ENCODE assay signal across 20 cellular contexts in genomic region chr6:37359034-37359433, GRCh38. TPM values are rescaled to one million over a fixed set of nuclear protein-coding genes. Genes with fewer than 3 reads are reported as not detected.
DNase-seq lines count a peak whose midpoint lies in the region; ATAC-seq, FAIRE-seq and TF ChIP-seq lines count a peak whose summit lies in the region.
"Had no signal": no experiment of that assay in that cellular context is flagged by ENCODE, and none has a peak within 500 bp of the region (broad histone marks: within the 10 kb centered on the region; RNA-seq: fewer than 3 reads in every experiment).

No MANE protein-coding gene starts in this region.

- DNase-seq in right lobe of liver (no peak), HepG2 (ENCODE audit: low spot score) (no peak), dermis blood vessel endothelial cell (peak; percentile 21), lung microvascular endothelial cell (ENCODE audit: low read depth in 2 of 2) (peak; percentile 17 to 87), thyroid gland (no peak), NCI-H1105 (lab: John Stamatoyannopoulos, UW) (no peak), kidney (no peak), NOMO-1 treated with dmso at 0.1 percent for 144 hours (lab: John Stamatoyannopoulos, UW; ENCODE audit: unreplicated experiment) (no peak)
- DNase-seq: AML-193; Caco-2; CD4-positive, alpha-beta T cell; GDM1; GOT3; H7 had no signal

- no peak overlapping the region for H3K27ac ChIP-seq in right lobe of liver
- H3K27ac ChIP-seq in HepG2 (ENCODE audit: extremely low read length, insufficient read depth, low read length): no peak overlapping the region
- no peak overlapping the region for H3K27ac ChIP-seq in thyroid gland
- no peak overlapping the region for H3K27ac ChIP-seq in kidney (ENCODE audit: low read depth in 2 of 2, low read length in 2 of 2)
- H3K27ac ChIP-seq: 22Rv1, A549, C4-2B had no signal

- CTCF ChIA-PET in HepG2 (lab: Yijun Ruan, JAX; ENCODE audit: low intra/inter-chr PET ratio, low total read pairs): no interaction called here

- H2AFZ ChIP-seq in HepG2 (ENCODE audit: low read length): no peak overlapping the region

- in situ Hi-C loops in HepG2 (cut with HindIII; ENCODE audit: extremely low pct_ligation_motif_present, low pct_unique_long_range_greater_than_20kb): no loop called here

- H3K4me3 ChIP-seq in right lobe of liver: no peak overlapping the region
- H3K4me3 ChIP-seq in HepG2 (replicated peaks in 1 of 3; ENCODE audit: insufficient read depth in 1 of 3, low read depth in 2 of 3, low read length in 3 of 3): no peak overlapping the region
- no peak overlapping the region for H3K4me3 ChIP-seq in thyroid gland (replicated peaks in 1 of 3)
- no peak overlapping the region for H3K4me3 ChIP-seq in kidney (ENCODE audit: low read length in 2 of 2)
- H3K4me3 ChIP-seq: A549 had no signal

- no peak for TF ChIP-seq RAD21 in HepG2 (CRISPR knock-in tag; IDR thresholded peaks at IDR 0.05)

- peaks cover 38% of the 10 kb centered on the region for H3K79me2 ChIP-seq in HepG2 (ENCODE audit: insufficient read depth, low read length)

- no TSS peak for BruUV-seq in HepG2 (replicated peaks; lab: Mats Ljungman, UMichigan)

- H3K9ac ChIP-seq in HepG2 (ENCODE audit: insufficient read depth, low read depth, low read length): no peak overlapping the region
- no peak overlapping the region for H3K9ac ChIP-seq in kidney (ENCODE audit: low read length in 2 of 2)

- no peak overlapping the region for H3K4me2 ChIP-seq in HepG2 (ENCODE audit: low read depth, low read length)
- H3K4me2 ChIP-seq: A549 had no signal

- H3K9me3 ChIP-seq in right lobe of liver (no peaks in the 10 kb centered on the region), HepG2 (ENCODE audit: low read length) (no peaks in the 10 kb centered on the region), thyroid gland (no peaks in the 10 kb centered on the region), kidney (ENCODE audit: control insufficient read depth in 1 of 2, low read length in 2 of 2) (no peaks in the 10 kb centered on the region)
- H3K9me3 ChIP-seq: A549, Caco-2 had no signal

- peak in 3 of 4 donors; percentile 28 to 55 (median 37) for ATAC-seq in right lobe of liver
- no peak for ATAC-seq in HepG2
- ATAC-seq: A549, HCT116 had no signal

- no peak for TF ChIP-seq EP300 in HepG2 (IDR thresholded peaks at IDR 0.05; ENCODE audit: low read depth in 2 of 2, low read length in 2 of 2)
- TF ChIP-seq EP300 in HepG2 (CRISPR knock-in tag; IDR thresholded peaks at IDR 0.05; ENCODE audit: borderline replicate concordance): no peak

- H3K36me3 ChIP-seq in right lobe of liver (peaks cover 0 to 24% (median 0%) of the 10 kb centered on the region in 4 donors), HepG2 (replicated peaks in 1 of 2; ENCODE audit: control insufficient read depth in 1 of 2, insufficient read depth in 2 of 2, low read length in 2 of 2) (peaks cover 13 to 35% of the 10 kb centered on the region in 2 experiments), thyroid gland (peaks cover 0 to 5% of the 10 kb centered on the region in 2 donors), kidney (ENCODE audit: control insufficient read depth in 1 of 2, insufficient read depth in 2 of 2, low read length in 2 of 2) (peaks cover 0 to 8% of the 10 kb centered on the region in 2 donors)

- H4K20me1 ChIP-seq in HepG2 (ENCODE audit: insufficient read depth, low read length): peaks cover 4% of the 10 kb centered on the region; the same call in 1 of the 2 replicates

- WGBS in right lobe of liver (ENCODE audit: insufficient coverage, low coverage, low lambda C conversion rate, missing lambda C conversion rate): 55% methylated on average over 2 of the region's 3 CpGs
- 86% methylated on average over 3 of the region's 3 CpGs for WGBS in HepG2 (ENCODE audit: low lambda C conversion rate)
- WGBS in thyroid gland, 2 donors: 88% methylated on average over 3 of the region's 3 CpGs

- POLR2A ChIA-PET in HepG2 (lab: Yijun Ruan, JAX): no interaction called here

- no peak for FAIRE-seq in HepG2 (lab: Jason Lieb, UNC)
- FAIRE-seq in kidney (lab: Jason Lieb, UNC): no peak
- FAIRE-seq: A549, D721Med, HTR-8/SVneo had no signal

- TF ChIP-seq CTCF in right lobe of liver (IDR thresholded peaks at IDR 0.05) (no peak), HepG2 (CRISPR knock-in tag; IDR thresholded peaks at IDR 0.05) (no peak), thyroid gland (IDR thresholded peaks at IDR 0.05) (no peak), kidney (IDR thresholded peaks at IDR 0.05; ENCODE audit: borderline replicate concordance, extremely low read depth, insufficient read depth) (no peak)

- no peak for TF ChIP-seq POLR2A in right lobe of liver (IDR thresholded peaks at IDR 0.05)
- TF ChIP-seq POLR2A in HepG2 (IDR thresholded peaks at IDR 0.05; ENCODE audit: insufficient read depth in 1 of 2, low read depth in 2 of 2, low read length in 2 of 2): no peak
- TF ChIP-seq POLR2A in thyroid gland (IDR thresholded peaks at IDR 0.05): no peak

- H3K4me1 ChIP-seq in right lobe of liver: peaks cover 0 to 7% (median 0%) of the 10 kb centered on the region in 4 donors
- H3K4me1 ChIP-seq in HepG2 (ENCODE audit: insufficient read depth, low read length): peaks cover 41% of the 10 kb centered on the region
- peaks cover 0 to 8% of the 10 kb centered on the region in 2 donors for H3K4me1 ChIP-seq in thyroid gland
- peaks cover 7 to 9% of the 10 kb centered on the region in 2 donors for H3K4me1 ChIP-seq in kidney (ENCODE audit: control insufficient read depth in 1 of 2, insufficient read depth in 1 of 2, low read depth in 1 of 2, low read length in 2 of 2)
- H3K4me1 ChIP-seq: A549 had no signal

- intact Hi-C loops in right lobe of liver (cut with DNase I): no loop called here
- intact Hi-C loops in HepG2 (cut with micrococcal nuclease; ENCODE audit: unreplicated experiment): no loop called here
- intact Hi-C loops in thyroid gland (cut with DNase I): no loop called here
- intact Hi-C loops in kidney (cut with DNase I): no loop called here

- no peaks in the 10 kb centered on the region for H3K27me3 ChIP-seq in right lobe of liver
- H3K27me3 ChIP-seq in HepG2 (ENCODE audit: control insufficient read depth in 1 of 2, insufficient read depth in 2 of 2, low read length in 2 of 2): no peaks in the 10 kb centered on the region
- H3K27me3 ChIP-seq in thyroid gland: no peaks in the 10 kb centered on the region

TF ChIP-seq in HepG2, 621 proteins besides CTCF, POLR2A, EP300 and RAD21 (continues in another document):
- TF ChIP-seq KDM5A (IDR thresholded peaks at IDR 0.05; ENCODE audit: borderline replicate concordance, low read length) (no peak), ZNF891 (CRISPR knock-in tag; IDR thresholded peaks at IDR 0.05) (no peak)

RNA-seq across cellular contexts. Expression of gene RNF8, which starts 5.3 kb away (rescaled TPM):
- total RNA-seq in right lobe of liver (1 to 10 TPM; 4.3 to 7.1 (median 6.1) TPM), HepG2 (2016; rRNA removed; fragmentation: Illumina TruSeq; extraction: Trizol) (47.6 and 65.7 TPM in 2 replicates), dermis blood vessel endothelial cell (30.8 and 48.1 TPM in 2 replicates), lung microvascular endothelial cell (20.8 and 22.0 TPM in 2 replicates), thyroid gland (10 to 100 TPM in 3 of 4 donors, 1 to 10 TPM in 1; 8.0 to 18.4 (median 16.0) TPM), kidney (18.4 TPM)
- 16.8 and 18.5 TPM in 2 replicates for total RNA-seq in HepG2 (2016; cell fraction: cytosol; rRNA removed; fragmentation: Illumina TruSeq; extraction: Trizol; ENCODE audit: low read depth)
- 50.2 and 62.5 TPM in 2 replicates for total RNA-seq in HepG2 (2016; cell fraction: insoluble cytoplasmic fraction; rRNA removed; fragmentation: Illumina TruSeq; extraction: Trizol)
- total RNA-seq in HepG2 (2016; cell fraction: membrane; rRNA removed; fragmentation: Illumina TruSeq; extraction: Trizol): 49.0 and 52.6 TPM in 2 replicates
- 23.5 and 26.1 TPM in 2 replicates for total RNA-seq in HepG2 (2016; cell fraction: nucleus; rRNA removed; fragmentation: Illumina TruSeq; extraction: Trizol)
- polyA plus RNA-seq in HepG2 (2011; rRNA removed) (18.1 and 21.8 TPM in 2 replicates), kidney (ENCODE audit: insufficient read depth, low read depth, low replicate concordance) (18.5 TPM)
- 14.6 and 17.3 TPM in 2 replicates for polyA plus RNA-seq in HepG2 (2011; cell fraction: cytosol; rRNA removed)
- 9.4 and 14.3 TPM in 2 replicates for polyA plus RNA-seq in HepG2 (2011; cell fraction: nucleus; rRNA removed)
- 24.3 and 28.0 TPM in 2 replicates for polyA plus RNA-seq in HepG2 (2012)
- 17.6 and 20.1 TPM in 2 replicates for polyA plus RNA-seq in HepG2 (2016; cell fraction: cytosol; fragmentation: Illumina TruSeq; extraction: Trizol; ENCODE audit: low read depth)
- polyA plus RNA-seq in HepG2 (2016; cell fraction: insoluble cytoplasmic fraction; fragmentation: Illumina TruSeq; extraction: Trizol; ENCODE audit: low read depth): 63.7 and 63.8 TPM in 2 replicates
- polyA plus RNA-seq in HepG2 (2016; cell fraction: membrane; fragmentation: Illumina TruSeq; extraction: Trizol; ENCODE audit: low read depth): 35.4 and 37.9 TPM in 2 replicates
- polyA plus RNA-seq in HepG2 (2016; cell fraction: nucleus; fragmentation: Illumina TruSeq; extraction: Trizol; ENCODE audit: insufficient read depth, low read depth): 31.4 and 32.1 TPM in 2 replicates
- 3.9 and 9.7 TPM in 2 replicates for polyA minus RNA-seq in HepG2 (2011; rRNA and poly(A)+ RNA removed; ENCODE audit: low replicate concordance)
- 11.1 and 11.7 TPM in 2 replicates for polyA minus RNA-seq in HepG2 (2011; cell fraction: cytosol; rRNA and poly(A)+ RNA removed)
- polyA minus RNA-seq in HepG2 (2011; cell fraction: nucleus; rRNA and poly(A)+ RNA removed): 15.8 and 22.9 TPM in 2 replicates

Comparison
In these comparisons a context has a peak if more than half of its experiments do, and no peak if none do; other contexts are left out.
1. DNase-seq: peak in dermis blood vessel endothelial cell (single experiment) and lung microvascular endothelial cell (2 of 2); none in right lobe of liver (0 of 3), HepG2 (single experiment), thyroid gland (0 of 2), NCI-H1105 (single experiment), kidney (single experiment) and NOMO-1 treated with dmso at 0.1 percent for 144 hours (single experiment).